Comparison of ENCODE assay signal across 20 cellular contexts in the genomic region with DNA sequence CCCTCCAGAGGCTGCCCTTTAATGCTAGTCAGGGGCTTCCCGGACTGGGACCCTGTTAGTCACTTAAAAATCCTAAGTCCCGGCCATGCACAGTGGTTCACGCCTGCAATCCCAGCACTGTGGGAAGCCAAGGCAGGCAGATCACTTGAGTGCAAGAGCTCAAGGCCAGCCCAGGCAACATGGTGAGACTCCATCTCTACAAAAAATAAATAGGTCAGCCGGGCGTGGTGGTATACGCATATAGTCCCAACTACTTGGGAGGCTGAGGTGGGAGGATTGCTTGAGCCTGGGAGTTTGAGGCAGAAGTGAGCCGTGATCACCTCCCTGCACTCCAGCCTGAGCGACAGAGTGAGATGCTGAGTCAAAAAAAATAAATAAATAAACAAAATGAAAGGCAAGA. TPM values are rescaled to one million over a fixed set of nuclear protein-coding genes. Genes with fewer than 3 reads are reported as not detected.
"Had no signal": no experiment of that assay in that cellular context is flagged by ENCODE, and none has a peak within 500 bp of the region (broad histone marks: within the 10 kb centered on the region; RNA-seq: fewer than 3 reads in every experiment).

No MANE protein-coding gene starts in this region.

- H3K36me3 Mint-ChIP-seq: naive thymus-derived CD4-positive, alpha-beta T cell had no signal

- H3K27ac Mint-ChIP-seq: naive thymus-derived CD4-positive, alpha-beta T cell; nephron progenitor cell had no signal

- H3K27ac ChIP-seq: epithelial cell of prostate, esophagus muscularis mucosa, gastrocnemius medialis, heart right ventricle, parathyroid adenoma, psoas muscle, suprapubic skin, tibial artery had no signal

- H3K9me3 ChIP-seq: esophagus muscularis mucosa, gastrocnemius medialis, heart right ventricle, psoas muscle, suprapubic skin, tibial artery had no signal

- H3K4me3 Mint-ChIP-seq: naive thymus-derived CD4-positive, alpha-beta T cell; nephron progenitor cell had no signal

- DNase-seq: cortex of kidney; effector memory CD4-positive, alpha-beta T cell; gastrocnemius medialis; heart right ventricle; hypothalamus; kidney glomerular epithelial cell; mesendoderm; nephron progenitor cell; retina; small intestine; stimulated activated CD4-positive, alpha-beta T cell treated with anti-CD3 and anti-CD28 coated beads, Interleukin-2, amount 100 ng/mL, for 48 hours; stimulated activated naive CD8-positive, alpha-beta T cell treated with anti-CD3 and anti-CD28 coated beads, Interleukin-15, Interleukin-2, amounts not matched to agents 100 U/mL and 50 U/mL, for 24 hours had no signal

- H3K4me1 ChIP-seq: esophagus muscularis mucosa, gastrocnemius medialis, heart right ventricle, parathyroid adenoma, psoas muscle, suprapubic skin, tibial artery had no signal

- H3K4me1 Mint-ChIP-seq: naive thymus-derived CD4-positive, alpha-beta T cell had no signal

- H3K4me3 ChIP-seq: esophagus muscularis mucosa, gastrocnemius medialis, heart right ventricle, psoas muscle, suprapubic skin, tibial artery had no signal

- ATAC-seq: gastrocnemius medialis; heart right ventricle; naive thymus-derived CD4-positive, alpha-beta T cell; psoas muscle; stimulated activated naive CD8-positive, alpha-beta T cell treated with anti-CD3 and anti-CD28 coated beads, Interleukin-15, Interleukin-2, amounts not matched to agents 100 U/mL and 50 U/mL, for 24 hours had no signal

RNA-seq across cellular contexts. Expression of a gene that starts 17.2 kb away (rescaled TPM):
- total RNA-seq: naive thymus-derived CD4-positive, alpha-beta T cell; suprapubic skin; ureter had no signal
- polyA plus RNA-seq: naive thymus-derived CD4-positive, alpha-beta T cell had no signal
